Comparison of ENCODE assay signal across 18 cellular contexts in genomic region chr16:85927938-85928337, GRCh38. TPM values are rescaled to one million over a fixed set of nuclear protein-coding genes. Genes with fewer than 3 reads are reported as not detected.
DNase-seq lines count a peak whose midpoint lies in the region; ATAC-seq and TF ChIP-seq lines count a peak whose summit lies in the region.
"Had no signal": no experiment of that assay in that cellular context is flagged by ENCODE, and none has a peak within 500 bp of the region (broad histone marks: within the 10 kb centered on the region; RNA-seq: fewer than 3 reads in every experiment).

No MANE protein-coding gene starts in this region.

- no peak overlapping the region for H3K4me2 ChIP-seq in osteoblast (ENCODE audit: insufficient read depth, low read length)

- CTCF ChIA-PET in activated CD8-positive, alpha-beta T cell treated with anti-CD3 and anti-CD28 coated beads for 36 hours (lab: Charles Lee) = interaction anchor here (1.0 to 1.8 kb wide), 4 partner anchors 59 to 108 kb away, joined by 4 read pairs; no protein-coding TSS in a partner anchor
- CTCF ChIA-PET in activated CD8-positive, alpha-beta T cell treated with anti-CD3 and anti-CD28 coated beads, Interleukin-2, amount 10 ng/mL, durations not matched to agents 7 days and 5 days (lab: Charles Lee) = interaction anchor here (1.0 kb wide), 1 partner anchor 108 kb away, joined by 3 read pairs; no protein-coding TSS in a partner anchor

- peaks cover 24% of the 10 kb centered on the region for H3K27me3 ChIP-seq in osteoblast (ENCODE audit: insufficient read depth, low read length)
- H3K27me3 ChIP-seq: testis had no signal

- no peaks in the 10 kb centered on the region for H3K27me3 Mint-ChIP-seq in activated CD8-positive, alpha-beta T cell treated with anti-CD3 and anti-CD28 coated beads for 36 hours
- H3K27me3 Mint-ChIP-seq in activated CD8-positive, alpha-beta T cell treated with anti-CD3 and anti-CD28 coated beads, Interleukin-2, amount 10 ng/mL, durations not matched to agents 7 days and 5 days (ENCODE audit: low read depth) = no peaks in the 10 kb centered on the region
- H3K27me3 Mint-ChIP-seq in IgD-negative memory B cell = no peaks in the 10 kb centered on the region
- H3K27me3 Mint-ChIP-seq in activated naive CD8-positive, alpha-beta T cell treated with anti-CD3 and anti-CD28 coated beads for 36 hours = no peaks in the 10 kb centered on the region
- H3K27me3 Mint-ChIP-seq in T-helper 2 cell treated with Interferon-gamma antibody and Interleukin-4, amounts not matched to agents 5 μg/mL and 100 μg/mL, for 36 hours (ENCODE audit: low read depth) = peaks cover 6% of the 10 kb centered on the region

- intact Hi-C loops in activated CD8-positive, alpha-beta T cell treated with anti-CD3 and anti-CD28 coated beads for 36 hours (cut with micrococcal nuclease) = no loop called here

- TF ChIP-seq CTCF in activated CD8-positive, alpha-beta T cell treated with anti-CD3 and anti-CD28 coated beads for 36 hours (IDR thresholded peaks at IDR 0.05) = no peak
- TF ChIP-seq CTCF in osteoblast (IDR thresholded peaks at IDR 0.05; ENCODE audit: extremely low read depth, low read depth, low read length) = no peak

- H3K79me2 ChIP-seq in osteoblast (ENCODE audit: insufficient read depth, low read length) = no peaks in the 10 kb centered on the region

- H3K4me1 ChIP-seq in osteoblast (ENCODE audit: insufficient read depth, low read length) = no peaks in the 10 kb centered on the region
- H3K4me1 ChIP-seq: testis, uterus had no signal

- no peak for DNase-seq in activated CD8-positive, alpha-beta T cell treated with anti-CD3 and anti-CD28 coated beads for 36 hours
- no peak for DNase-seq in activated CD8-positive, alpha-beta T cell treated with anti-CD3 and anti-CD28 coated beads, Interleukin-2, amount 10 ng/mL, durations not matched to agents 7 days and 5 days
- DNase-seq in activated naive CD8-positive, alpha-beta T cell treated with anti-CD3 and anti-CD28 coated beads for 36 hours = no peak
- peak; percentile 22 for DNase-seq in osteoblast (ENCODE audit: insufficient read length, low spot score, missing footprints)
- DNase-seq in kidney tubule cell (ENCODE audit: low spot score) = no peak
- DNase-seq in NCI-H446 (lab: John Stamatoyannopoulos, UW) = no peak
- DNase-seq in T-helper 2 cell treated with Interferon-gamma antibody and Interleukin-4, amounts not matched to agents 5 μg/mL and 100 μg/mL, for 36 hours (ENCODE audit: low spot score) = no peak
- DNase-seq: activated CD4-positive, alpha-beta T cell treated with anti-CD3 and anti-CD28 coated beads, Interleukin-2, amount 50 U/mL, for 1 hour; activated effector memory CD4-positive, alpha-beta T cell treated with Interleukin-2 at 50 U/mL for 16 hours; amniotic stem cell; H7; NCI-H1436 treated with DMSO at 0.1 percent for 48 hours; NCI-H69 had no signal

- H3K27ac Mint-ChIP-seq in activated CD8-positive, alpha-beta T cell treated with anti-CD3 and anti-CD28 coated beads for 36 hours = no peak overlapping the region
- H3K27ac Mint-ChIP-seq in activated CD8-positive, alpha-beta T cell treated with anti-CD3 and anti-CD28 coated beads, Interleukin-2, amount 10 ng/mL, durations not matched to agents 7 days and 5 days = no peak overlapping the region
- peak overlapping the region; percentile 17 to 84 (median 56) for H3K27ac Mint-ChIP-seq in IgD-negative memory B cell
- no peak overlapping the region for H3K27ac Mint-ChIP-seq in activated naive CD8-positive, alpha-beta T cell treated with anti-CD3 and anti-CD28 coated beads for 36 hours
- H3K27ac Mint-ChIP-seq in T-helper 2 cell treated with Interferon-gamma antibody and Interleukin-4, amounts not matched to agents 5 μg/mL and 100 μg/mL, for 36 hours = no peak overlapping the region

- H3K4me3 Mint-ChIP-seq in activated CD8-positive, alpha-beta T cell treated with anti-CD3 and anti-CD28 coated beads for 36 hours = peak overlapping the region; percentile 48
- H3K4me3 Mint-ChIP-seq in activated CD8-positive, alpha-beta T cell treated with anti-CD3 and anti-CD28 coated beads, Interleukin-2, amount 10 ng/mL, durations not matched to agents 7 days and 5 days = no peak overlapping the region
- H3K4me3 Mint-ChIP-seq in IgD-negative memory B cell = peak overlapping the region in 2 of 4 donors; percentile 42 to 83
- H3K4me3 Mint-ChIP-seq in activated naive CD8-positive, alpha-beta T cell treated with anti-CD3 and anti-CD28 coated beads for 36 hours = peak overlapping the region; percentile 32
- no peak overlapping the region for H3K4me3 Mint-ChIP-seq in T-helper 2 cell treated with Interferon-gamma antibody and Interleukin-4, amounts not matched to agents 5 μg/mL and 100 μg/mL, for 36 hours

- H2AFZ ChIP-seq in osteoblast (ENCODE audit: low read length) = no peak overlapping the region

- H3K4me1 Mint-ChIP-seq in activated CD8-positive, alpha-beta T cell treated with anti-CD3 and anti-CD28 coated beads for 36 hours (ENCODE audit: low read depth) = peaks cover 57% of the 10 kb centered on the region
- no peaks in the 10 kb centered on the region for H3K4me1 Mint-ChIP-seq in activated CD8-positive, alpha-beta T cell treated with anti-CD3 and anti-CD28 coated beads, Interleukin-2, amount 10 ng/mL, durations not matched to agents 7 days and 5 days (ENCODE audit: low read depth)
- H3K4me1 Mint-ChIP-seq in IgD-negative memory B cell = peaks cover 41 to 54% (median 52%) of the 10 kb centered on the region in 3 donors
- peaks cover 58% of the 10 kb centered on the region for H3K4me1 Mint-ChIP-seq in activated naive CD8-positive, alpha-beta T cell treated with anti-CD3 and anti-CD28 coated beads for 36 hours
- H3K4me1 Mint-ChIP-seq in T-helper 2 cell treated with Interferon-gamma antibody and Interleukin-4, amounts not matched to agents 5 μg/mL and 100 μg/mL, for 36 hours (ENCODE audit: low read depth) = no peaks in the 10 kb centered on the region

- no peak overlapping the region for H3K4me3 ChIP-seq in osteoblast (ENCODE audit: insufficient read depth, low read length)
- H3K4me3 ChIP-seq: testis, uterus had no signal

- H3K36me3 Mint-ChIP-seq in activated CD8-positive, alpha-beta T cell treated with anti-CD3 and anti-CD28 coated beads for 36 hours (ENCODE audit: low read depth) = peaks cover 8% of the 10 kb centered on the region
- H3K36me3 Mint-ChIP-seq in activated CD8-positive, alpha-beta T cell treated with anti-CD3 and anti-CD28 coated beads, Interleukin-2, amount 10 ng/mL, durations not matched to agents 7 days and 5 days (ENCODE audit: low read depth) = no peaks in the 10 kb centered on the region
- no peaks in the 10 kb centered on the region for H3K36me3 Mint-ChIP-seq in IgD-negative memory B cell
- peaks cover 16% of the 10 kb centered on the region for H3K36me3 Mint-ChIP-seq in activated naive CD8-positive, alpha-beta T cell treated with anti-CD3 and anti-CD28 coated beads for 36 hours
- H3K36me3 Mint-ChIP-seq in T-helper 2 cell treated with Interferon-gamma antibody and Interleukin-4, amounts not matched to agents 5 μg/mL and 100 μg/mL, for 36 hours (ENCODE audit: low read depth) = no peaks in the 10 kb centered on the region

- no peak for ATAC-seq in activated CD8-positive, alpha-beta T cell treated with anti-CD3 and anti-CD28 coated beads for 36 hours
- no peak for ATAC-seq in activated CD8-positive, alpha-beta T cell treated with anti-CD3 and anti-CD28 coated beads, Interleukin-2, amount 10 ng/mL, durations not matched to agents 7 days and 5 days

- H3K36me3 ChIP-seq in osteoblast (ENCODE audit: insufficient read depth, low read length) = no peaks in the 10 kb centered on the region
- H3K36me3 ChIP-seq: uterus had no signal

- H3K27ac ChIP-seq in osteoblast (ENCODE audit: low read depth, low read length) = no peak overlapping the region
- H3K27ac ChIP-seq: RWPE1, testis, uterus had no signal

- H3K9me3 ChIP-seq in osteoblast (ENCODE audit: low read depth, low read length) = no peaks in the 10 kb centered on the region
- H3K9me3 ChIP-seq: testis, uterus had no signal

- POLR2A ChIA-PET in activated CD8-positive, alpha-beta T cell treated with anti-CD3 and anti-CD28 coated beads for 36 hours (lab: Charles Lee) = interaction anchor here (1.1 to 2.5 kb wide), 3 partner anchors 8 to 68 kb away, joined by 4 to 16 read pairs (median 5); no protein-coding TSS in a partner anchor
- POLR2A ChIA-PET in activated CD8-positive, alpha-beta T cell treated with anti-CD3 and anti-CD28 coated beads, Interleukin-2, amount 10 ng/mL, durations not matched to agents 7 days and 5 days (lab: Charles Lee) = interaction anchor here (0.8 kb wide), 1 partner anchor 104 kb away, joined by 3 read pairs; no protein-coding TSS in a partner anchor

- H3K9me3 Mint-ChIP-seq in activated CD8-positive, alpha-beta T cell treated with anti-CD3 and anti-CD28 coated beads for 36 hours = no peaks in the 10 kb centered on the region
- H3K9me3 Mint-ChIP-seq in activated CD8-positive, alpha-beta T cell treated with anti-CD3 and anti-CD28 coated beads, Interleukin-2, amount 10 ng/mL, durations not matched to agents 7 days and 5 days (ENCODE audit: insufficient read depth) = no peaks in the 10 kb centered on the region
- no peaks in the 10 kb centered on the region for H3K9me3 Mint-ChIP-seq in IgD-negative memory B cell
- H3K9me3 Mint-ChIP-seq in activated naive CD8-positive, alpha-beta T cell treated with anti-CD3 and anti-CD28 coated beads for 36 hours = no peaks in the 10 kb centered on the region
- no peaks in the 10 kb centered on the region for H3K9me3 Mint-ChIP-seq in T-helper 2 cell treated with Interferon-gamma antibody and Interleukin-4, amounts not matched to agents 5 μg/mL and 100 μg/mL, for 36 hours

- no peaks in the 10 kb centered on the region for H4K20me1 ChIP-seq in osteoblast (ENCODE audit: insufficient read depth, low read length)

RNA-seq across cellular contexts. Expression of gene IRF8, which starts 29.0 kb away (rescaled TPM):
- 100 to 1,000 TPM; 221 to 224 TPM for total RNA-seq in activated CD8-positive, alpha-beta T cell treated with anti-CD3 and anti-CD28 coated beads for 36 hours
- total RNA-seq in activated CD8-positive, alpha-beta T cell treated with anti-CD3 and anti-CD28 coated beads, Interleukin-2, amount 10 ng/mL, durations not matched to agents 7 days and 5 days = 10 to 100 TPM; 22.9 to 24.0 TPM
- 718 TPM for polyA plus RNA-seq in IgD-negative memory B cell
- 100 to 1,000 TPM; 230 to 234 TPM for total RNA-seq in activated naive CD8-positive, alpha-beta T cell treated with anti-CD3 and anti-CD28 coated beads for 36 hours
- total RNA-seq in osteoblast = under 0.01 and 0.36 TPM in 2 replicates
- polyA plus RNA-seq: BJ had no signal

Comparison
In these comparisons a context has a peak if more than half of its experiments do, and no peak if none do; other contexts are left out.
1. H3K4me3 Mint-ChIP-seq: peak in activated CD8-positive, alpha-beta T cell treated with anti-CD3 and anti-CD28 coated beads for 36 hours (single experiment) and activated naive CD8-positive, alpha-beta T cell treated with anti-CD3 and anti-CD28 coated beads for 36 hours (single experiment); none in activated CD8-positive, alpha-beta T cell treated with anti-CD3 and anti-CD28 coated beads, Interleukin-2, amount 10 ng/mL, durations not matched to agents 7 days and 5 days (single experiment) and T-helper 2 cell treated with Interferon-gamma antibody and Interleukin-4, amounts not matched to agents 5 μg/mL and 100 μg/mL, for 36 hours (single experiment).
2. H3K27ac Mint-ChIP-seq: peak in IgD-negative memory B cell (3 of 3); none in activated CD8-positive, alpha-beta T cell treated with anti-CD3 and anti-CD28 coated beads for 36 hours (single experiment), activated CD8-positive, alpha-beta T cell treated with anti-CD3 and anti-CD28 coated beads, Interleukin-2, amount 10 ng/mL, durations not matched to agents 7 days and 5 days (single experiment), activated naive CD8-positive, alpha-beta T cell treated with anti-CD3 and anti-CD28 coated beads for 36 hours (single experiment) and T-helper 2 cell treated with Interferon-gamma antibody and Interleukin-4, amounts not matched to agents 5 μg/mL and 100 μg/mL, for 36 hours (single experiment).
3. RNA of gene IRF8, which starts 29.0 kb away (total RNA-seq): 230 to 234 TPM in activated naive CD8-positive, alpha-beta T cell treated with anti-CD3 and anti-CD28 coated beads for 36 hours, 221 to 224 TPM in activated CD8-positive, alpha-beta T cell treated with anti-CD3 and anti-CD28 coated beads for 36 hours and 22.9 to 24.0 TPM in activated CD8-positive, alpha-beta T cell treated with anti-CD3 and anti-CD28 coated beads, Interleukin-2, amount 10 ng/mL, durations not matched to agents 7 days and 5 days; under 0.01 to 0.36 TPM in osteoblast; every median in the first group is over 10 times any median in the second.